8 cellular contexts compared by ENCODE assay signal in genomic region chr3:197454014-197454413, GRCh38.
DNase-seq lines count a peak whose midpoint lies in the region; ATAC-seq and TF ChIP-seq lines count a peak whose summit lies in the region.

No MANE protein-coding gene starts in this region.

- DNase-seq in NCI-H1105 treated with DMSO at 0.1 percent for 48 hours (lab: John Stamatoyannopoulos, UW) (peak; percentile 16), NCI-H1105 (lab: John Stamatoyannopoulos, UW) (no peak), HPDE6-E6E7 (ENCODE audit: extremely low spot score) (peak; percentile 26), natural killer cell (no peak)
- no peak for DNase-seq in activated naive CD8-positive, alpha-beta T cell treated with anti-CD3 and anti-CD28 coated beads, Interleukin-2, amount 50 U/mL, for 24 hours

- no peaks in the 10 kb centered on the region for H3K36me3 Mint-ChIP-seq in activated naive CD8-positive, alpha-beta T cell treated with anti-CD3 and anti-CD28 coated beads, Interleukin-2, amount 50 U/mL, for 24 hours (ENCODE audit: low read depth)
- no peaks in the 10 kb centered on the region for H3K36me3 Mint-ChIP-seq in natural killer cell

- H3K27me3 Mint-ChIP-seq in activated naive CD8-positive, alpha-beta T cell treated with anti-CD3 and anti-CD28 coated beads, Interleukin-2, amount 50 U/mL, for 24 hours, result peaks cover 8% of the 10 kb centered on the region
- peaks cover 0 to 2% of the 10 kb centered on the region in 2 donors for H3K27me3 Mint-ChIP-seq in natural killer cell (ENCODE audit: low read depth in 2 of 2)

- TF ChIP-seq CTCF in natural killer cell (IDR thresholded peaks at IDR 0.05), result no peak

- peaks cover 22% of the 10 kb centered on the region for H3K4me1 Mint-ChIP-seq in activated naive CD8-positive, alpha-beta T cell treated with anti-CD3 and anti-CD28 coated beads, Interleukin-2, amount 50 U/mL, for 24 hours
- H3K4me1 Mint-ChIP-seq in natural killer cell, result peaks cover 23% of the 10 kb centered on the region in 2 donors

- ATAC-seq in activated naive CD8-positive, alpha-beta T cell treated with anti-CD3 and anti-CD28 coated beads, Interleukin-2, amount 50 U/mL, for 24 hours, result peak; percentile 47
- ATAC-seq in natural killer cell (peak; percentile 37 to 63 (median 54)), GM21367 (IDR thresholded peaks at IDR 0.05; ENCODE audit: unreplicated experiment) (no peak), HG02884 (IDR thresholded peaks at IDR 0.05; ENCODE audit: unreplicated experiment) (no peak), HG02973 (IDR thresholded peaks at IDR 0.05; ENCODE audit: unreplicated experiment) (no peak)

- H3K9me3 Mint-ChIP-seq in activated naive CD8-positive, alpha-beta T cell treated with anti-CD3 and anti-CD28 coated beads, Interleukin-2, amount 50 U/mL, for 24 hours, result no peaks in the 10 kb centered on the region
- no peaks in the 10 kb centered on the region for H3K9me3 Mint-ChIP-seq in natural killer cell

- no peak overlapping the region for H3K4me3 Mint-ChIP-seq in activated naive CD8-positive, alpha-beta T cell treated with anti-CD3 and anti-CD28 coated beads, Interleukin-2, amount 50 U/mL, for 24 hours
- peak overlapping the region; percentile 43 for H3K4me3 Mint-ChIP-seq in natural killer cell

- H3K27ac Mint-ChIP-seq in activated naive CD8-positive, alpha-beta T cell treated with anti-CD3 and anti-CD28 coated beads, Interleukin-2, amount 50 U/mL, for 24 hours, result no peak overlapping the region
- peak overlapping the region in 1 of 2 donors; percentile 1 for H3K27ac Mint-ChIP-seq in natural killer cell

- intact Hi-C loops in natural killer cell (cut with micrococcal nuclease), result loop anchor here (5.0 kb wide), 1 partner anchor 197 kb away; no protein-coding TSS in a partner anchor

Comparison
In these comparisons a context has a peak if more than half of its experiments do, and no peak if none do; other contexts are left out.
1. DNase-seq: peak in NCI-H1105 treated with DMSO at 0.1 percent for 48 hours (single experiment) and HPDE6-E6E7 (single experiment); none in NCI-H1105 (single experiment), activated naive CD8-positive, alpha-beta T cell treated with anti-CD3 and anti-CD28 coated beads, Interleukin-2, amount 50 U/mL, for 24 hours (single experiment) and natural killer cell (single experiment).
2. ATAC-seq: peak in activated naive CD8-positive, alpha-beta T cell treated with anti-CD3 and anti-CD28 coated beads, Interleukin-2, amount 50 U/mL, for 24 hours (single experiment) and natural killer cell (3 of 3); none in GM21367 (single experiment), HG02884 (single experiment) and HG02973 (single experiment).